1 cellular context compared by ENCODE assay signal in genomic region chr19:5896365-5897076, GRCh38.
TF ChIP-seq lines count a peak whose summit lies in the region.

No MANE protein-coding gene starts in this region.

TF ChIP-seq in GM12878, 131 proteins besides CTCF, POLR2A, EP300 and RAD21:
- no peak for TF ChIP-seq EED (IDR thresholded peaks at IDR 0.05; ENCODE audit: low read depth)
- no peak for TF ChIP-seq E2F4 (IDR thresholded peaks at IDR 0.05; ENCODE audit: low read depth, low read length)
